17 cellular contexts compared by ENCODE assay signal in the genomic region with DNA sequence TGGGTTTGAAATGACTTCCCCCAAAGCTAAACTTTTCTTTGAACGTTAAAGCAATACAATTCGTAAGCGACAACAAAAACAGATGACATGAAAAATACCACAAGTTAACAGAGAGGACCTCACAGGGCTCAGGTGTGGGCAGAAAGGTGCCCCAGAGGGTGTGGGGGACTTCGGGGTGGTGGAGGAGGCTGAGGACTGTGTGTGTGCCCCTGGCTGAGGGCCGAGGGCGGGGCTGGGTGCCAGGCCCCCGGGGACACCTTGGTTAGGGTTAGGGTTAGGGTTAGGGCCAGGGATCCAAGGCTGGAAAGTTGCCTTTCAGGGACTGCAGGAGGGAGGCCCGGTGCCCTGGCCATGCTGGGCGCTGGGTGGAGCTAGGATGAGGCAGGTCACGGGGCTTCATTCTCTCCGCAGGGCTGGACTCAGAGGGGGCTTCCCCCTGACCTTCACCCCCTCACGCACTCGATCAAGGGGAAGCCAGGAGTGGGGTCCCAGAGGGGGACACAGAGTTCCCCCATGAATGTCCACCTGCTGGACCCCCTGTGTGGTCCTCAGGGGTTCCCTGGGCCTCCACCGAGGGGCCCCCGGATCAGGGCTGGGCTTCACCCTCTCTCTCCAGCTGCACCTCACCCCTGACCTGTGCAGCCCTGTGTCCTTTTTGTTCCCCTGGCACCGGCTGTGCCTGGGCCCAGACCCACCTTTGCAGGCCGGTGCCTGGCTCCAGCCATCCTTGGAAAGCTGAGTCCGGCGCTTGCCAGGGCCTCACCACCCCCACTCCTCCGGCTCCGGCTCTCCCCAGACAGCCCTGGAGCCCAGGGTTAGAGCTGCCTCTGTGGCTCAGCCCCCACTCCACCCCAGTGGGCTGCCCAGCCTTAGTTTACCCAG. TPM values are rescaled to one million over a fixed set of nuclear protein-coding genes. Genes with fewer than 3 reads are reported as not detected.
DNase-seq lines count a peak whose midpoint lies in the region; ATAC-seq, FAIRE-seq and TF ChIP-seq lines count a peak whose summit lies in the region.
"Had no signal": no experiment of that assay in that cellular context is flagged by ENCODE, and none has a peak within 500 bp of the region (broad histone marks: within the 10 kb centered on the region; RNA-seq: fewer than 3 reads in every experiment).

No MANE protein-coding gene starts in this region.

- H3K9me3 Mint-ChIP-seq in activated naive CD4-positive, alpha-beta T cell treated with anti-CD3 and anti-CD28 coated beads, Interleukin-2, amount 50 U/mL, for 24 hours: no peaks in the 10 kb centered on the region
- H3K9me3 Mint-ChIP-seq in activated CD4-positive, alpha-beta memory T cell treated with anti-CD3 and anti-CD28 coated beads for 36 hours: no peaks in the 10 kb centered on the region
- H3K9me3 Mint-ChIP-seq: HFFc6 had no signal

- intact Hi-C loops in activated CD4-positive, alpha-beta memory T cell treated with anti-CD3 and anti-CD28 coated beads for 36 hours (cut with micrococcal nuclease): loop anchor here (2.0 kb wide), 1 partner anchor 43 kb away; no protein-coding TSS in a partner anchor
- intact Hi-C loops in kidney (cut with DNase I) (no loop called here), testis (cut with DNase I; ENCODE audit: low total_unique reads) (loop anchor here (5.0 kb wide), 1 partner anchor 41 kb away; no protein-coding TSS in a partner anchor)

- peak overlapping the region; percentile 75 for H3K4me3 Mint-ChIP-seq in activated naive CD4-positive, alpha-beta T cell treated with anti-CD3 and anti-CD28 coated beads, Interleukin-2, amount 50 U/mL, for 24 hours
- no peak overlapping the region for H3K4me3 Mint-ChIP-seq in activated CD4-positive, alpha-beta memory T cell treated with anti-CD3 and anti-CD28 coated beads for 36 hours
- H3K4me3 Mint-ChIP-seq: HFFc6 had no signal

- no peaks in the 10 kb centered on the region for H3K36me3 Mint-ChIP-seq in activated naive CD4-positive, alpha-beta T cell treated with anti-CD3 and anti-CD28 coated beads, Interleukin-2, amount 50 U/mL, for 24 hours
- no peaks in the 10 kb centered on the region for H3K36me3 Mint-ChIP-seq in activated CD4-positive, alpha-beta memory T cell treated with anti-CD3 and anti-CD28 coated beads for 36 hours

- POLR2A ChIA-PET in activated CD4-positive, alpha-beta memory T cell treated with anti-CD3 and anti-CD28 coated beads for 36 hours (lab: Charles Lee): interaction anchor here (1.3 kb wide), 1 partner anchor 9 kb away, joined by 6 read pairs; no protein-coding TSS in a partner anchor

- H3K27ac ChIP-seq in kidney (ENCODE audit: low read depth in 2 of 2, low read length in 2 of 2): no peak overlapping the region
- H3K27ac ChIP-seq in testis: peak overlapping the region; percentile 9 to 74

- no peak for TF ChIP-seq POLR2A in testis (IDR thresholded peaks at IDR 0.05)

- peak overlapping the region; percentile 84 for H3K27ac Mint-ChIP-seq in activated naive CD4-positive, alpha-beta T cell treated with anti-CD3 and anti-CD28 coated beads, Interleukin-2, amount 50 U/mL, for 24 hours
- peak overlapping the region; percentile 77 for H3K27ac Mint-ChIP-seq in activated CD4-positive, alpha-beta memory T cell treated with anti-CD3 and anti-CD28 coated beads for 36 hours
- H3K27ac Mint-ChIP-seq: HFFc6 had no signal

- H3K36me3 ChIP-seq in kidney (ENCODE audit: control insufficient read depth in 1 of 2, insufficient read depth in 2 of 2, low read length in 2 of 2) (no peaks in the 10 kb centered on the region), testis (ENCODE audit: low read depth, missing control alignments) (no peaks in the 10 kb centered on the region)

- H3K9me3 ChIP-seq in kidney (ENCODE audit: control insufficient read depth in 1 of 2, low read length in 2 of 2): no peaks in the 10 kb centered on the region
- H3K9me3 ChIP-seq in testis: no peaks in the 10 kb centered on the region

- whole genome bisulfite sequencing in testis, 2 donors: 76 to 80% methylated on average over 20 to 21 of the region's 21 CpGs

- no peak overlapping the region for H3K9ac ChIP-seq in kidney (ENCODE audit: low read length in 2 of 2)

- CTCF ChIA-PET in activated CD4-positive, alpha-beta memory T cell treated with anti-CD3 and anti-CD28 coated beads for 36 hours (lab: Charles Lee): interaction anchor here (1.3 to 3.4 kb wide), 4 partner anchors 37 to 306 kb away, joined by 4 to 12 read pairs (median 8); no protein-coding TSS in a partner anchor

- H3K4me1 Mint-ChIP-seq in activated naive CD4-positive, alpha-beta T cell treated with anti-CD3 and anti-CD28 coated beads, Interleukin-2, amount 50 U/mL, for 24 hours: peaks cover 67% of the 10 kb centered on the region
- H3K4me1 Mint-ChIP-seq in activated CD4-positive, alpha-beta memory T cell treated with anti-CD3 and anti-CD28 coated beads for 36 hours (ENCODE audit: low read depth): peaks cover 55% of the 10 kb centered on the region

- H3K27me3 Mint-ChIP-seq in activated naive CD4-positive, alpha-beta T cell treated with anti-CD3 and anti-CD28 coated beads, Interleukin-2, amount 50 U/mL, for 24 hours: no peaks in the 10 kb centered on the region
- H3K27me3 Mint-ChIP-seq in activated CD4-positive, alpha-beta memory T cell treated with anti-CD3 and anti-CD28 coated beads for 36 hours: no peaks in the 10 kb centered on the region

- H3K4me3 ChIP-seq in kidney (ENCODE audit: low read length in 2 of 2) (no peak overlapping the region), testis (no peak overlapping the region)

- no peak for DNase-seq in activated naive CD4-positive, alpha-beta T cell treated with Interleukin-2 at 50 U/mL for 16 hours
- DNase-seq in activated CD4-positive, alpha-beta memory T cell treated with anti-CD3 and anti-CD28 coated beads for 36 hours: peak; percentile 30
- DNase-seq in kidney (peak; percentile 64), testis (no peak), amniotic stem cell (lab: John Stamatoyannopoulos, UW) (no peak), SW480 (ENCODE audit: low spot score) (no peak)
- DNase-seq: aorta, HFFc6, NCI-H2081, NCI-H82, T1000 had no signal

- FAIRE-seq in kidney (lab: Jason Lieb, UNC): no peak

- TF ChIP-seq CTCF in kidney (IDR thresholded peaks at IDR 0.05; ENCODE audit: borderline replicate concordance, extremely low read depth, insufficient read depth) (no peak), testis (IDR thresholded peaks at IDR 0.05) (no peak)

- no peaks in the 10 kb centered on the region for H3K27me3 ChIP-seq in testis

- H3K4me1 ChIP-seq in kidney (ENCODE audit: control insufficient read depth in 1 of 2, insufficient read depth in 1 of 2, low read depth in 1 of 2, low read length in 2 of 2) (peaks cover 4 to 10% of the 10 kb centered on the region in 2 donors), testis (peaks cover 49% of the 10 kb centered on the region)

- ATAC-seq in HG02973 (IDR thresholded peaks at IDR 0.05; ENCODE audit: unreplicated experiment): no peak

RNA-seq across cellular contexts. Expression of gene TNNI2, which starts 7.0 kb away (rescaled TPM):
- not detected for total RNA-seq in activated CD4-positive, alpha-beta memory T cell treated with anti-CD3 and anti-CD28 coated beads for 36 hours
- total RNA-seq in kidney (1.3 TPM), testis (not detected)
- polyA plus RNA-seq in kidney (ENCODE audit: insufficient read depth, low read depth, low replicate concordance) (not detected), testis (ENCODE audit: insufficient read depth, low read depth, low replicate concordance) (8.6 TPM)
- total RNA-seq: dermis microvascular lymphatic vessel endothelial cell, HFFc6, lung microvascular endothelial cell had no signal

RNA-seq across cellular contexts. Expression of gene LSP1, which starts 7.1 kb away (rescaled TPM):
- 100 to 1,000 TPM; 179 to 181 TPM for total RNA-seq in activated CD4-positive, alpha-beta memory T cell treated with anti-CD3 and anti-CD28 coated beads for 36 hours
- total RNA-seq in kidney (26.1 TPM), testis (10 to 100 TPM; 13.0 to 19.9 TPM)
- polyA plus RNA-seq in kidney (ENCODE audit: insufficient read depth, low read depth, low replicate concordance) (8.4 TPM), testis (ENCODE audit: insufficient read depth, low read depth, low replicate concordance) (50.1 TPM)
- total RNA-seq: lung microvascular endothelial cell had no signal

RNA-seq across cellular contexts. Expression of gene SYT8, which starts 11.0 kb away (rescaled TPM):
- not detected for total RNA-seq in activated CD4-positive, alpha-beta memory T cell treated with anti-CD3 and anti-CD28 coated beads for 36 hours
- 1.7 TPM for total RNA-seq in kidney
- polyA plus RNA-seq in kidney (ENCODE audit: insufficient read depth, low read depth, low replicate concordance): 1.2 TPM
- total RNA-seq in testis: 1 to 10 TPM; 1.7 to 2.7 TPM
- 0.98 TPM for polyA plus RNA-seq in testis (ENCODE audit: insufficient read depth, low read depth, low replicate concordance)
- total RNA-seq: activated CD8-positive, alpha-beta memory T cell treated with anti-CD3 and anti-CD28 coated beads for 36 hours; HFFc6; lung microvascular endothelial cell; omental fat pad had no signal

RNA-seq across cellular contexts. Expression of gene PRR33, which starts 45.9 kb away (rescaled TPM):
- total RNA-seq in activated CD4-positive, alpha-beta memory T cell treated with anti-CD3 and anti-CD28 coated beads for 36 hours: under 1 TPM in 1 of 2 experiments, not detected in 1; 0.07 TPM
- total RNA-seq in kidney (not detected), testis (under 1 TPM in 1 of 2 donors, not detected in 1; 0.06 TPM)
- polyA plus RNA-seq in kidney (ENCODE audit: insufficient read depth, low read depth, low replicate concordance) (not detected), testis (ENCODE audit: insufficient read depth, low read depth, low replicate concordance) (not detected)
- total RNA-seq: aorta, dermis microvascular lymphatic vessel endothelial cell, HFFc6, lung microvascular endothelial cell, omental fat pad had no signal
- polyA plus RNA-seq: aorta had no signal

Comparison
In these comparisons a context has a peak if more than half of its experiments do, and no peak if none do; other contexts are left out.
1. DNase-seq: peak in activated CD4-positive, alpha-beta memory T cell treated with anti-CD3 and anti-CD28 coated beads for 36 hours (single experiment) and kidney (single experiment); none in activated naive CD4-positive, alpha-beta T cell treated with Interleukin-2 at 50 U/mL for 16 hours (single experiment), testis (single experiment), amniotic stem cell (single experiment) and SW480 (single experiment).
2. H3K27ac ChIP-seq: peak in testis (2 of 2); none in kidney (0 of 2).